Comparison of ENCODE assay signal across 23 cellular contexts in genomic region chr7:36692444-36692843, GRCh38. TPM values are rescaled to one million over a fixed set of nuclear protein-coding genes. Genes with fewer than 3 reads are reported as not detected.
A peak's percentile ranks its signal among the peaks of the same experiment; 100 is the strongest.
DNase-seq lines count a peak whose midpoint lies in the region; ATAC-seq, FAIRE-seq and TF ChIP-seq lines count a peak whose summit lies in the region.
"Had no signal": no experiment of that assay in that cellular context is flagged by ENCODE, and none has a peak within 500 bp of the region (broad histone marks: within the 10 kb centered on the region; RNA-seq: fewer than 3 reads in every experiment).

No MANE protein-coding gene starts in this region.

- TF ChIP-seq CTCF in GM20000 (IDR thresholded peaks at IDR 0.05; ENCODE audit: extremely low read depth, missing control alignments) (no peak), spleen (IDR thresholded peaks at IDR 0.05 in 8 of 11, conservative IDR thresholded peaks at IDR 0.05 in 3 of 11) (no peak)

- WGBS in spleen, 5 donors = 60 to 79% (median 67%) methylated on average over 5 of the region's 5 CpGs
- 60 to 61% (median 60%) methylated on average over 5 of the region's 5 CpGs for WGBS in small intestine, 3 donors

- peak; percentile 87 to 92 for ATAC-seq in activated T-cell treated with anti-CD3 and anti-CD28 coated beads, Interleukin-2, amount 50 U/mL, for 72 hours (replicated peaks in 1 of 2)
- peak; percentile 48 for ATAC-seq in HG03571 (IDR thresholded peaks at IDR 0.05; ENCODE audit: unreplicated experiment)
- ATAC-seq: foreskin keratinocyte had no signal

- peaks cover 0 to 70% (median 13%) of the 10 kb centered on the region in 6 donors for H3K4me1 ChIP-seq in spleen
- no peaks in the 10 kb centered on the region for H3K4me1 ChIP-seq in small intestine (ENCODE audit: control insufficient read depth in 2 of 2, insufficient read depth in 1 of 2, low read depth in 1 of 2, low read length in 1 of 2)

- H3K27ac ChIP-seq in spleen (peak overlapping the region in 5 of 8 donors; percentile 16 to 66 (median 52)), caudate nucleus (ENCODE audit: low read depth, low read length) (no peak overlapping the region), small intestine (ENCODE audit: low read depth in 1 of 2, low read length in 1 of 2) (no peak overlapping the region)
- H3K27ac ChIP-seq: foreskin keratinocyte, HL-60, RWPE1 had no signal

- peaks cover 53% of the 10 kb centered on the region for H3K4me1 Mint-ChIP-seq in activated T-cell treated with anti-CD3 and anti-CD28 coated beads, Interleukin-2, amount 50 U/mL, for 72 hours (ENCODE audit: low read depth)

- peaks cover 3 to 4% of the 10 kb centered on the region in 2 donors for H3K36me3 Mint-ChIP-seq in activated T-cell treated with anti-CD3 and anti-CD28 coated beads, Interleukin-2, amount 50 U/mL, for 72 hours (ENCODE audit: insufficient read depth in 2 of 2)
- H3K36me3 Mint-ChIP-seq: naive B cell had no signal

- H3K9me3 Mint-ChIP-seq in activated T-cell treated with anti-CD3 and anti-CD28 coated beads, Interleukin-2, amount 50 U/mL, for 72 hours = no peaks in the 10 kb centered on the region
- H3K9me3 Mint-ChIP-seq: naive B cell had no signal

- H3K4me3 ChIP-seq in spleen (no peak overlapping the region), small intestine (ENCODE audit: low read depth in 1 of 2, low read length in 2 of 2) (no peak overlapping the region)

- intact Hi-C loops in spleen (cut with DNase I; ENCODE audit: low total_unique reads) = no loop called here

- peak; percentile 35 to 43 for DNase-seq in activated T-cell treated with anti-CD3 and anti-CD28 coated beads, Interleukin-2, amount 50 U/mL, for 72 hours
- DNase-seq in activated T-cell treated with anti-CD3 and anti-CD28 coated beads, Interleukin-2, amount 50 U/mL, for 1 hour = no peak
- peak; percentile 36 for DNase-seq in GM20000 (ENCODE audit: low spot score)
- DNase-seq in spleen = no peak
- no peak for DNase-seq in caudate nucleus (lab: John Stamatoyannopoulos, UW)
- no peak for DNase-seq in stimulated activated CD4-positive, alpha-beta T cell treated with anti-CD3 and anti-CD28 coated beads, Interleukin-2, amount 100 ng/mL, for 48 hours
- DNase-seq in small intestine = no peak
- DNase-seq: anterior cingulate cortex; COR-L47; foreskin keratinocyte; GOT3; KBM-7; naive B cell; NCI-H1092; NCI-H2171 treated with DMSO at 0.1 percent for 48 hours; stimulated activated naive CD4-positive, alpha-beta T cell had no signal

- H3K27ac Mint-ChIP-seq in activated T-cell treated with anti-CD3 and anti-CD28 coated beads, Interleukin-2, amount 50 U/mL, for 72 hours = peak overlapping the region; percentile 99
- H3K27ac Mint-ChIP-seq: progenitor cell of endocrine pancreas had no signal

- H3K4me3 Mint-ChIP-seq in activated T-cell treated with anti-CD3 and anti-CD28 coated beads, Interleukin-2, amount 50 U/mL, for 72 hours = peak overlapping the region; percentile 56 to 92
- H3K4me3 Mint-ChIP-seq: naive B cell had no signal

- no peaks in the 10 kb centered on the region for H3K9me3 ChIP-seq in spleen
- no peaks in the 10 kb centered on the region for H3K9me3 ChIP-seq in small intestine (ENCODE audit: control insufficient read depth, low read depth)

- no peaks in the 10 kb centered on the region for H3K27me3 Mint-ChIP-seq in activated T-cell treated with anti-CD3 and anti-CD28 coated beads, Interleukin-2, amount 50 U/mL, for 72 hours (ENCODE audit: low read depth)
- H3K27me3 Mint-ChIP-seq: naive B cell, progenitor cell of endocrine pancreas had no signal

- H3K36me3 ChIP-seq in spleen = peaks cover 0 to 26% (median 0%) of the 10 kb centered on the region in 6 donors
- H3K36me3 ChIP-seq in small intestine (ENCODE audit: control insufficient read depth in 2 of 2, insufficient read depth in 2 of 2, low read length in 2 of 2) = no peaks in the 10 kb centered on the region

- TF ChIP-seq POLR2A in spleen (IDR thresholded peaks at IDR 0.05) = no peak

- no peaks in the 10 kb centered on the region for H3K27me3 ChIP-seq in spleen (replicated peaks in 1 of 7)
- H3K27me3 ChIP-seq in small intestine (ENCODE audit: control insufficient read depth in 2 of 2, insufficient read depth in 2 of 2, low read length in 2 of 2) = no peaks in the 10 kb centered on the region
- H3K27me3 ChIP-seq: foreskin keratinocyte had no signal

- no peak for FAIRE-seq in small intestine (lab: Jason Lieb, UNC)
- FAIRE-seq: endothelial cell of umbilical vein had no signal

RNA-seq across cellular contexts. Expression of gene AOAH, which starts 31.9 kb away (rescaled TPM):
- 10 to 100 TPM; 18.8 to 23.5 TPM for total RNA-seq in activated T-cell treated with anti-CD3 and anti-CD28 coated beads, Interleukin-2, amount 50 U/mL, for 72 hours
- total RNA-seq in spleen = 100 to 1,000 TPM; 141 to 316 (median 211) TPM
- 10 to 100 TPM; 30.3 to 65.8 (median 49.6) TPM for polyA plus RNA-seq in spleen
- polyA plus RNA-seq in small intestine = 10 to 100 TPM in 1 of 3 donors, 1 to 10 TPM in 2; 2.9 to 12.7 (median 4.1) TPM
- total RNA-seq: chondrocyte, endothelial cell of umbilical vein, foreskin keratinocyte had no signal
- polyA plus RNA-seq: AG04450, endothelial cell of umbilical vein had no signal

Comparison
In these comparisons a context has a peak if more than half of its experiments do, and no peak if none do; other contexts are left out.
1. DNase-seq: peak in activated T-cell treated with anti-CD3 and anti-CD28 coated beads, Interleukin-2, amount 50 U/mL, for 72 hours (2 of 2) and GM20000 (single experiment); none in activated T-cell treated with anti-CD3 and anti-CD28 coated beads, Interleukin-2, amount 50 U/mL, for 1 hour (single experiment), spleen (single experiment), caudate nucleus (0 of 61), stimulated activated CD4-positive, alpha-beta T cell treated with anti-CD3 and anti-CD28 coated beads, Interleukin-2, amount 100 ng/mL, for 48 hours (0 of 2) and small intestine (single experiment).
2. H3K27ac ChIP-seq: peak in spleen (5 of 8); none in caudate nucleus (single experiment) and small intestine (0 of 2).
3. RNA of gene AOAH, which starts 31.9 kb away (total RNA-seq): 141 to 316 TPM in spleen; 18.8 to 23.5 TPM in activated T-cell treated with anti-CD3 and anti-CD28 coated beads, Interleukin-2, amount 50 U/mL, for 72 hours; every median in the first group is over 4 times any median in the second.